20 cellular contexts compared by ENCODE assay signal in genomic region chr4:71167083-71167482, GRCh38.
"Had no signal": no experiment of that assay in that cellular context is flagged by ENCODE, and none has a peak within 500 bp of the region (broad histone marks: within the 10 kb centered on the region; RNA-seq: fewer than 3 reads in every experiment).

No MANE protein-coding gene starts in this region.

- H3K9me3 Mint-ChIP-seq: naive thymus-derived CD8-positive, alpha-beta T cell; nephron progenitor cell; stimulated activated effector memory CD8-positive, alpha-beta T cell treated with anti-CD3 and anti-CD28 coated beads, Interleukin-12 subunit alpha, Interleukin-12 subunit beta, amount 100 ng/mL, for 72 hours had no signal

- H3K4me1 ChIP-seq: lower lobe of right lung, psoas muscle, sigmoid colon, testis, tibial nerve, upper lobe of right lung, vagina had no signal

- H3K27ac Mint-ChIP-seq: naive thymus-derived CD8-positive, alpha-beta T cell; nephron progenitor cell; stimulated activated effector memory CD8-positive, alpha-beta T cell treated with anti-CD3 and anti-CD28 coated beads, Interleukin-12 subunit alpha, Interleukin-12 subunit beta, amount 100 ng/mL, for 72 hours had no signal

- H3K36me3 ChIP-seq: lower lobe of right lung, ovary, sigmoid colon, tibial nerve, upper lobe of right lung, vagina had no signal

- ATAC-seq: left ventricle myocardium superior; lower lobe of right lung; naive thymus-derived CD8-positive, alpha-beta T cell; psoas muscle; right cardiac atrium; stimulated activated effector memory CD8-positive, alpha-beta T cell treated with anti-CD3 and anti-CD28 coated beads, Interleukin-12 subunit alpha, Interleukin-12 subunit beta, amount 100 ng/mL, for 72 hours; stimulated activated naive CD8-positive, alpha-beta T cell treated with anti-CD3 and anti-CD28 coated beads, Interleukin-15, Interleukin-2, amounts not matched to agents 100 U/mL and 50 U/mL, for 24 hours; upper lobe of right lung had no signal

- H3K9me3 ChIP-seq: lower lobe of right lung, ovary, psoas muscle, sigmoid colon, testis, tibial nerve, upper lobe of right lung, vagina had no signal

- H3K4me1 Mint-ChIP-seq: naive thymus-derived CD8-positive, alpha-beta T cell; nephron progenitor cell; stimulated activated effector memory CD8-positive, alpha-beta T cell treated with anti-CD3 and anti-CD28 coated beads, Interleukin-12 subunit alpha, Interleukin-12 subunit beta, amount 100 ng/mL, for 72 hours had no signal

- H3K27me3 ChIP-seq: dorsolateral prefrontal cortex, ovary, sigmoid colon, testis, tibial nerve, upper lobe of right lung, vagina had no signal

- H3K4me3 Mint-ChIP-seq: naive thymus-derived CD8-positive, alpha-beta T cell; nephron progenitor cell; stimulated activated effector memory CD8-positive, alpha-beta T cell treated with anti-CD3 and anti-CD28 coated beads, Interleukin-12 subunit alpha, Interleukin-12 subunit beta, amount 100 ng/mL, for 72 hours had no signal

- H3K4me3 ChIP-seq: dorsolateral prefrontal cortex, lower lobe of right lung, ovary, psoas muscle, sigmoid colon, testis, tibial nerve, upper lobe of right lung, vagina had no signal

- H3K36me3 Mint-ChIP-seq: naive thymus-derived CD8-positive, alpha-beta T cell; stimulated activated effector memory CD8-positive, alpha-beta T cell treated with anti-CD3 and anti-CD28 coated beads, Interleukin-12 subunit alpha, Interleukin-12 subunit beta, amount 100 ng/mL, for 72 hours had no signal

- DNase-seq: cortex of kidney; dorsolateral prefrontal cortex; effector CD4-positive, alpha-beta T cell; left ventricle myocardium superior; lower lobe of right lung; naive thymus-derived CD8-positive, alpha-beta T cell; nephron progenitor cell; occipital lobe; ovary; psoas muscle; right cardiac atrium; sigmoid colon; stimulated activated CD4-positive, alpha-beta T cell treated with anti-CD3 and anti-CD28 coated beads, Interleukin-2, amount 100 ng/mL, for 24 hours; stimulated activated CD4-positive, alpha-beta T cell treated with anti-CD3 and anti-CD28 coated beads, Interleukin-4, amount 100 ng/mL, for 24 hours; stimulated activated naive CD8-positive, alpha-beta T cell treated with anti-CD3 and anti-CD28 coated beads, Interleukin-15, Interleukin-2, amounts not matched to agents 100 U/mL and 50 U/mL, for 24 hours; testis; upper lobe of right lung had no signal

- H3K27ac ChIP-seq: dorsolateral prefrontal cortex, lower lobe of right lung, ovary, psoas muscle, sigmoid colon, testis, tibial nerve, upper lobe of right lung, vagina had no signal
